2 cellular contexts compared by ENCODE assay signal in the genomic region with DNA sequence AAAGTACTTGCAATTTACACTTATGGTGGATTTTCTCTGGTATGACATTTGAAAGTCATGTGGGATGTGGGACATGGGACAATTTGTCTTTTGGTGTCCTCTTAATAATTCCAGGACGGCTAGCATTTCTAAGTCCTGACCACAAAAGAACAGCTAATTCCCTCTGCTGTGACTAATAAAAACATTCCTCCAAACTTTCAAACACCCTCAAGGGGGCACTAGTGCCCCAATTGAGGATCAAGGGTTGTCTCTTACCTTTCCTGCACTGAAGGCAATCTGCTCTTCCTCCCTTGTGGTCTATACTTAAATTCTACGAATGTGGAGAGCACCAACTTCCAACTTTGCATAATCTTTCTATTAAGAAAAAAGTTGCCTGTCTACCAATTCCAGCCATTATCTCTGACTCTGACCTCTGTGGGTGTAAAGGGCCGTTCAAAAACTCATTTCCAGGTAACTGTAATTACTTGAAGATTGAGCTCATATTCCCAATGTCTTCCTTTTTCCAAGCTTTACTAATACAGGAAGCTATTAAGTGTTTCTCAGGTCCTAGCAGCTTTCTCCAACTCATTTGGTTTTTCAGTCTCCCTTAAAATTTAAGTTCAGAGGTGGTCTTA.
TF ChIP-seq lines count a peak whose summit lies in the region.

No MANE protein-coding gene starts in this region.

TF ChIP-seq in SK-N-SH treated with all-trans-retinoic acid at 6 μM for 48 hours, 23 proteins besides CTCF, POLR2A, EP300 and RAD21 (continued from another document):
- TF ChIP-seq, protein P1, sequence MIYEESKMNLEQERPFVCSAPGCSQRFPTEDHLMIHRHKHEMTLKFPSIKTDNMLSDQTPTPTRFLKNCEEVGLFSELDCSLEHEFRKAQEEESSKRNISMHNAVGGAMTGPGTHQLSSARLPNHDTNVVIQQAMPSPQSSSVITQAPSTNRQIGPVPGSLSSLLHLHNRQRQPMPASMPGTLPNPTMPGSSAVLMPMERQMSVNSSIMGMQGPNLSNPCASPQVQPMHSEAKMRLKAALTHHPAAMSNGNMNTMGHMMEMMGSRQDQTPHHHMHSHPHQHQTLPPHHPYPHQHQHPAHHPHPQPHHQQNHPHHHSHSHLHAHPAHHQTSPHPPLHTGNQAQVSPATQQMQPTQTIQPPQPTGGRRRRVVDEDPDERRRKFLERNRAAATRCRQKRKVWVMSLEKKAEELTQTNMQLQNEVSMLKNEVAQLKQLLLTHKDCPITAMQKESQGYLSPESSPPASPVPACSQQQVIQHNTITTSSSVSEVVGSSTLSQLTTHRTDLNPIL (CRISPR knock-in tag; IDR thresholded peaks at IDR 0.05; ENCODE audit: low read depth), result no peak
- TF ChIP-seq ZNF70 (CRISPR knock-in tag; IDR thresholded peaks at IDR 0.05) (no peak), ESRRG (CRISPR knock-in tag; IDR thresholded peaks at IDR 0.05) (no peak), TCF4 (CRISPR knock-in tag; IDR thresholded peaks at IDR 0.05; ENCODE audit: borderline replicate concordance) (no peak)
- TF ChIP-seq, protein P2, sequence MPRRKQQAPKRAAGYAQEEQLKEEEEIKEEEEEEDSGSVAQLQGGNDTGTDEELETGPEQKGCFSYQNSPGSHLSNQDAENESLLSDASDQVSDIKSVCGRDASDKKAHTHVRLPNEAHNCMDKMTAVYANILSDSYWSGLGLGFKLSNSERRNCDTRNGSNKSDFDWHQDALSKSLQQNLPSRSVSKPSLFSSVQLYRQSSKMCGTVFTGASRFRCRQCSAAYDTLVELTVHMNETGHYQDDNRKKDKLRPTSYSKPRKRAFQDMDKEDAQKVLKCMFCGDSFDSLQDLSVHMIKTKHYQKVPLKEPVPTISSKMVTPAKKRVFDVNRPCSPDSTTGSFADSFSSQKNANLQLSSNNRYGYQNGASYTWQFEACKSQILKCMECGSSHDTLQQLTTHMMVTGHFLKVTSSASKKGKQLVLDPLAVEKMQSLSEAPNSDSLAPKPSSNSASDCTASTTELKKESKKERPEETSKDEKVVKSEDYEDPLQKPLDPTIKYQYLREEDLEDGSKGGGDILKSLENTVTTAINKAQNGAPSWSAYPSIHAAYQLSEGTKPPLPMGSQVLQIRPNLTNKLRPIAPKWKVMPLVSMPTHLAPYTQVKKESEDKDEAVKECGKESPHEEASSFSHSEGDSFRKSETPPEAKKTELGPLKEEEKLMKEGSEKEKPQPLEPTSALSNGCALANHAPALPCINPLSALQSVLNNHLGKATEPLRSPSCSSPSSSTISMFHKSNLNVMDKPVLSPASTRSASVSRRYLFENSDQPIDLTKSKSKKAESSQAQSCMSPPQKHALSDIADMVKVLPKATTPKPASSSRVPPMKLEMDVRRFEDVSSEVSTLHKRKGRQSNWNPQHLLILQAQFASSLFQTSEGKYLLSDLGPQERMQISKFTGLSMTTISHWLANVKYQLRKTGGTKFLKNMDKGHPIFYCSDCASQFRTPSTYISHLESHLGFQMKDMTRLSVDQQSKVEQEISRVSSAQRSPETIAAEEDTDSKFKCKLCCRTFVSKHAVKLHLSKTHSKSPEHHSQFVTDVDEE (CRISPR knock-in tag; IDR thresholded peaks at IDR 0.05), result no peak
- TF ChIP-seq, protein P3, sequence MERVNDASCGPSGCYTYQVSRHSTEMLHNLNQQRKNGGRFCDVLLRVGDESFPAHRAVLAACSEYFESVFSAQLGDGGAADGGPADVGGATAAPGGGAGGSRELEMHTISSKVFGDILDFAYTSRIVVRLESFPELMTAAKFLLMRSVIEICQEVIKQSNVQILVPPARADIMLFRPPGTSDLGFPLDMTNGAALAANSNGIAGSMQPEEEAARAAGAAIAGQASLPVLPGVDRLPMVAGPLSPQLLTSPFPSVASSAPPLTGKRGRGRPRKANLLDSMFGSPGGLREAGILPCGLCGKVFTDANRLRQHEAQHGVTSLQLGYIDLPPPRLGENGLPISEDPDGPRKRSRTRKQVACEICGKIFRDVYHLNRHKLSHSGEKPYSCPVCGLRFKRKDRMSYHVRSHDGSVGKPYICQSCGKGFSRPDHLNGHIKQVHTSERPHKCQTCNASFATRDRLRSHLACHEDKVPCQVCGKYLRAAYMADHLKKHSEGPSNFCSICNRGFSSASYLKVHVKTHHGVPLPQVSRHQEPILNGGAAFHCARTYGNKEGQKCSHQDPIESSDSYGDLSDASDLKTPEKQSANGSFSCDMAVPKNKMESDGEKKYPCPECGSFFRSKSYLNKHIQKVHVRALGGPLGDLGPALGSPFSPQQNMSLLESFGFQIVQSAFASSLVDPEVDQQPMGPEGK (CRISPR knock-in tag; IDR thresholded peaks at IDR 0.05; ENCODE audit: borderline replicate concordance), result no peak
- TF ChIP-seq, protein P4, sequence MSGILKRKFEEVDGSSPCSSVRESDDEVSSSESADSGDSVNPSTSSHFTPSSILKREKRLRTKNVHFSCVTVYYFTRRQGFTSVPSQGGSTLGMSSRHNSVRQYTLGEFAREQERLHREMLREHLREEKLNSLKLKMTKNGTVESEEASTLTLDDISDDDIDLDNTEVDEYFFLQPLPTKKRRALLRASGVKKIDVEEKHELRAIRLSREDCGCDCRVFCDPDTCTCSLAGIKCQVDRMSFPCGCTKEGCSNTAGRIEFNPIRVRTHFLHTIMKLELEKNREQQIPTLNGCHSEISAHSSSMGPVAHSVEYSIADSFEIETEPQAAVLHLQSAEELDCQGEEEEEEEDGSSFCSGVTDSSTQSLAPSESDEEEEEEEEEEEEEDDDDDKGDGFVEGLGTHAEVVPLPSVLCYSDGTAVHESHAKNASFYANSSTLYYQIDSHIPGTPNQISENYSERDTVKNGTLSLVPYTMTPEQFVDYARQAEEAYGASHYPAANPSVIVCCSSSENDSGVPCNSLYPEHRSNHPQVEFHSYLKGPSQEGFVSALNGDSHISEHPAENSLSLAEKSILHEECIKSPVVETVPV (CRISPR knock-in tag; IDR thresholded peaks at IDR 0.05), result no peak

TF ChIP-seq in GM12878, 131 proteins besides CTCF, POLR2A, EP300 and RAD21 (continued from another document):
- TF ChIP-seq, protein P5, sequence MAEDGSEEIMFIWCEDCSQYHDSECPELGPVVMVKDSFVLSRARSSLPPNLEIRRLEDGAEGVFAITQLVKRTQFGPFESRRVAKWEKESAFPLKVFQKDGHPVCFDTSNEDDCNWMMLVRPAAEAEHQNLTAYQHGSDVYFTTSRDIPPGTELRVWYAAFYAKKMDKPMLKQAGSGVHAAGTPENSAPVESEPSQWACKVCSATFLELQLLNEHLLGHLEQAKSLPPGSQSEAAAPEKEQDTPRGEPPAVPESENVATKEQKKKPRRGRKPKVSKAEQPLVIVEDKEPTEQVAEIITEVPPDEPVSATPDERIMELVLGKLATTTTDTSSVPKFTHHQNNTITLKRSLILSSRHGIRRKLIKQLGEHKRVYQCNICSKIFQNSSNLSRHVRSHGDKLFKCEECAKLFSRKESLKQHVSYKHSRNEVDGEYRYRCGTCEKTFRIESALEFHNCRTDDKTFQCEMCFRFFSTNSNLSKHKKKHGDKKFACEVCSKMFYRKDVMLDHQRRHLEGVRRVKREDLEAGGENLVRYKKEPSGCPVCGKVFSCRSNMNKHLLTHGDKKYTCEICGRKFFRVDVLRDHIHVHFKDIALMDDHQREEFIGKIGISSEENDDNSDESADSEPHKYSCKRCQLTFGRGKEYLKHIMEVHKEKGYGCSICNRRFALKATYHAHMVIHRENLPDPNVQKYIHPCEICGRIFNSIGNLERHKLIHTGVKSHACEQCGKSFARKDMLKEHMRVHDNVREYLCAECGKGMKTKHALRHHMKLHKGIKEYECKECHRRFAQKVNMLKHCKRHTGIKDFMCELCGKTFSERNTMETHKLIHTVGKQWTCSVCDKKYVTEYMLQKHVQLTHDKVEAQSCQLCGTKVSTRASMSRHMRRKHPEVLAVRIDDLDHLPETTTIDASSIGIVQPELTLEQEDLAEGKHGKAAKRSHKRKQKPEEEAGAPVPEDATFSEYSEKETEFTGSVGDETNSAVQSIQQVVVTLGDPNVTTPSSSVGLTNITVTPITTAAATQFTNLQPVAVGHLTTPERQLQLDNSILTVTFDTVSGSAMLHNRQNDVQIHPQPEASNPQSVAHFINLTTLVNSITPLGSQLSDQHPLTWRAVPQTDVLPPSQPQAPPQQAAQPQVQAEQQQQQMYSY (CRISPR knock-in tag; IDR thresholded peaks at IDR 0.05), result no peak
- TF ChIP-seq, protein P6, sequence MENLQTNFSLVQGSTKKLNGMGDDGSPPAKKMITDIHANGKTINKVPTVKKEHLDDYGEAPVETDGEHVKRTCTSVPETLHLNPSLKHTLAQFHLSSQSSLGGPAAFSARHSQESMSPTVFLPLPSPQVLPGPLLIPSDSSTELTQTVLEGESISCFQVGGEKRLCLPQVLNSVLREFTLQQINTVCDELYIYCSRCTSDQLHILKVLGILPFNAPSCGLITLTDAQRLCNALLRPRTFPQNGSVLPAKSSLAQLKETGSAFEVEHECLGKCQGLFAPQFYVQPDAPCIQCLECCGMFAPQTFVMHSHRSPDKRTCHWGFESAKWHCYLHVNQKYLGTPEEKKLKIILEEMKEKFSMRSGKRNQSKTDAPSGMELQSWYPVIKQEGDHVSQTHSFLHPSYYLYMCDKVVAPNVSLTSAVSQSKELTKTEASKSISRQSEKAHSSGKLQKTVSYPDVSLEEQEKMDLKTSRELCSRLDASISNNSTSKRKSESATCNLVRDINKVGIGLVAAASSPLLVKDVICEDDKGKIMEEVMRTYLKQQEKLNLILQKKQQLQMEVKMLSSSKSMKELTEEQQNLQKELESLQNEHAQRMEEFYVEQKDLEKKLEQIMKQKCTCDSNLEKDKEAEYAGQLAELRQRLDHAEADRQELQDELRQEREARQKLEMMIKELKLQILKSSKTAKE (IDR thresholded peaks at IDR 0.05; ENCODE audit: low read depth, poor library complexity, severe bottlenecking), result peak; percentile 39
- TF ChIP-seq, protein P7, sequence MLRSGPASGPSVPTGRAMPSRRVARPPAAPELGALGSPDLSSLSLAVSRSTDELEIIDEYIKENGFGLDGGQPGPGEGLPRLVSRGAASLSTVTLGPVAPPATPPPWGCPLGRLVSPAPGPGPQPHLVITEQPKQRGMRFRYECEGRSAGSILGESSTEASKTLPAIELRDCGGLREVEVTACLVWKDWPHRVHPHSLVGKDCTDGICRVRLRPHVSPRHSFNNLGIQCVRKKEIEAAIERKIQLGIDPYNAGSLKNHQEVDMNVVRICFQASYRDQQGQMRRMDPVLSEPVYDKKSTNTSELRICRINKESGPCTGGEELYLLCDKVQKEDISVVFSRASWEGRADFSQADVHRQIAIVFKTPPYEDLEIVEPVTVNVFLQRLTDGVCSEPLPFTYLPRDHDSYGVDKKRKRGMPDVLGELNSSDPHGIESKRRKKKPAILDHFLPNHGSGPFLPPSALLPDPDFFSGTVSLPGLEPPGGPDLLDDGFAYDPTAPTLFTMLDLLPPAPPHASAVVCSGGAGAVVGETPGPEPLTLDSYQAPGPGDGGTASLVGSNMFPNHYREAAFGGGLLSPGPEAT (IDR thresholded peaks at IDR 0.05; ENCODE audit: low read depth), result no peak
- TF ChIP-seq SMAD5 (IDR thresholded peaks at IDR 0.05; ENCODE audit: low read depth), result no peak
- peak; percentile 47 for TF ChIP-seq RUNX3 (IDR thresholded peaks at IDR 0.05; ENCODE audit: low read length)
- TF ChIP-seq JUND (IDR thresholded peaks at IDR 0.05; ENCODE audit: low read depth, low read length), result no peak
- no peak for TF ChIP-seq SP1 (IDR thresholded peaks at IDR 0.05; ENCODE audit: low read depth, low read length)
- no peak for TF ChIP-seq MEF2B (IDR thresholded peaks at IDR 0.05; ENCODE audit: partially characterized antibody, poor library complexity, severe bottlenecking)
- no peak for TF ChIP-seq ZSCAN29 (IDR thresholded peaks at IDR 0.05)
- no peak for TF ChIP-seq PML (IDR thresholded peaks at IDR 0.05; ENCODE audit: low read length)
- peak; percentile 41; the same call in 1 of the 2 replicates for TF ChIP-seq NBN (IDR thresholded peaks at IDR 0.05)
- TF ChIP-seq CREM (IDR thresholded peaks at IDR 0.05; ENCODE audit: low read depth), result no peak
- no peak for TF ChIP-seq NFYA (IDR thresholded peaks at IDR 0.05; ENCODE audit: borderline replicate concordance, low read depth, low read length)
- no peak for TF ChIP-seq BMI1 (IDR thresholded peaks at IDR 0.05; ENCODE audit: borderline replicate concordance)
- no peak for TF ChIP-seq BACH1 (IDR thresholded peaks at IDR 0.05; ENCODE audit: borderline replicate concordance)
- no peak for TF ChIP-seq NRF1 (conservative IDR thresholded peaks at IDR 0.05; ENCODE audit: low read depth, low read length)
- no peak for TF ChIP-seq FOS (IDR thresholded peaks at IDR 0.05; ENCODE audit: borderline replicate concordance, extremely low read depth, insufficient read length)
- TF ChIP-seq GABPA (IDR thresholded peaks at IDR 0.05; ENCODE audit: low read depth), result no peak
- no peak for TF ChIP-seq CBFB (IDR thresholded peaks at IDR 0.05; ENCODE audit: low read depth)
- no peak for TF ChIP-seq KDM1A (IDR thresholded peaks at IDR 0.05; ENCODE audit: borderline replicate concordance)
- TF ChIP-seq, protein P8, sequence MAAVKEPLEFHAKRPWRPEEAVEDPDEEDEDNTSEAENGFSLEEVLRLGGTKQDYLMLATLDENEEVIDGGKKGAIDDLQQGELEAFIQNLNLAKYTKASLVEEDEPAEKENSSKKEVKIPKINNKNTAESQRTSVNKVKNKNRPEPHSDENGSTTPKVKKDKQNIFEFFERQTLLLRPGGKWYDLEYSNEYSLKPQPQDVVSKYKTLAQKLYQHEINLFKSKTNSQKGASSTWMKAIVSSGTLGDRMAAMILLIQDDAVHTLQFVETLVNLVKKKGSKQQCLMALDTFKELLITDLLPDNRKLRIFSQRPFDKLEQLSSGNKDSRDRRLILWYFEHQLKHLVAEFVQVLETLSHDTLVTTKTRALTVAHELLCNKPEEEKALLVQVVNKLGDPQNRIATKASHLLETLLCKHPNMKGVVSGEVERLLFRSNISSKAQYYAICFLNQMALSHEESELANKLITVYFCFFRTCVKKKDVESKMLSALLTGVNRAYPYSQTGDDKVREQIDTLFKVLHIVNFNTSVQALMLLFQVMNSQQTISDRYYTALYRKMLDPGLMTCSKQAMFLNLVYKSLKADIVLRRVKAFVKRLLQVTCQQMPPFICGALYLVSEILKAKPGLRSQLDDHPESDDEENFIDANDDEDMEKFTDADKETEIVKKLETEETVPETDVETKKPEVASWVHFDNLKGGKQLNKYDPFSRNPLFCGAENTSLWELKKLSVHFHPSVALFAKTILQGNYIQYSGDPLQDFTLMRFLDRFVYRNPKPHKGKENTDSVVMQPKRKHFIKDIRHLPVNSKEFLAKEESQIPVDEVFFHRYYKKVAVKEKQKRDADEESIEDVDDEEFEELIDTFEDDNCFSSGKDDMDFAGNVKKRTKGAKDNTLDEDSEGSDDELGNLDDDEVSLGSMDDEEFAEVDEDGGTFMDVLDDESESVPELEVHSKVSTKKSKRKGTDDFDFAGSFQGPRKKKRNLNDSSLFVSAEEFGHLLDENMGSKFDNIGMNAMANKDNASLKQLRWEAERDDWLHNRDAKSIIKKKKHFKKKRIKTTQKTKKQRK (IDR thresholded peaks at IDR 0.05; ENCODE audit: low read depth, low read length), result no peak
- TF ChIP-seq SMC3 (IDR thresholded peaks at IDR 0.05; ENCODE audit: borderline replicate concordance, low read length), result peak; percentile 97
- TF ChIP-seq SPI1 (IDR thresholded peaks at IDR 0.05; ENCODE audit: borderline replicate concordance, insufficient read depth, low read depth, low read length), result no peak
